In genomic region chrX:154327026-154327820, GRCh38 we compare ENCODE assay signal across 12 cellular contexts. TPM values are rescaled to one million over a fixed set of nuclear protein-coding genes. Genes with fewer than 3 reads are reported as not detected.
DNase-seq lines count a peak whose midpoint lies in the region; ATAC-seq, FAIRE-seq and TF ChIP-seq lines count a peak whose summit lies in the region.
"Had no signal": no experiment of that assay in that cellular context is flagged by ENCODE, and none has a peak within 500 bp of the region (broad histone marks: within the 10 kb centered on the region; RNA-seq: fewer than 3 reads in every experiment).

No MANE protein-coding gene starts in this region.

- no peak for TF ChIP-seq POLR2A in testis (IDR thresholded peaks at IDR 0.05)

- TF ChIP-seq CTCF in bronchial epithelial cell (IDR thresholded peaks at IDR 0.05; ENCODE audit: insufficient read depth, low read length, severe bottlenecking) (no peak), parathyroid adenoma (IDR thresholded peaks at IDR 0.05) (no peak), testis (IDR thresholded peaks at IDR 0.05) (no peak)

- 36% methylated on average over 10 to 11 of the region's 11 CpGs for WGBS in testis, 2 donors

- H3K79me2 ChIP-seq in parathyroid adenoma, result no peaks in the 10 kb centered on the region

- peak overlapping the region; percentile 30 for H2AFZ ChIP-seq in parathyroid adenoma

- no peak overlapping the region for H3K4me3 ChIP-seq in bronchial epithelial cell (ENCODE audit: low read depth, low read length)
- H3K4me3 ChIP-seq in parathyroid adenoma (ENCODE audit: low read depth, low read length), result no peak overlapping the region
- H3K4me3 ChIP-seq in testis, result no peak overlapping the region

- H3K9me3 ChIP-seq in parathyroid adenoma (ENCODE audit: control insufficient read depth, low read length), result no peaks in the 10 kb centered on the region
- no peaks in the 10 kb centered on the region for H3K9me3 ChIP-seq in testis

- H3K36me3 ChIP-seq in bronchial epithelial cell (ENCODE audit: control insufficient read depth, insufficient read depth, low read length), result no peaks in the 10 kb centered on the region
- no peaks in the 10 kb centered on the region for H3K36me3 ChIP-seq in parathyroid adenoma (ENCODE audit: control insufficient read depth, insufficient read depth, low read length)
- no peaks in the 10 kb centered on the region for H3K36me3 ChIP-seq in testis (ENCODE audit: low read depth, missing control alignments)

- no peak overlapping the region for H3K9ac ChIP-seq in parathyroid adenoma

- intact Hi-C loops in testis (cut with DNase I; ENCODE audit: low total_unique reads), result no loop called here

- no peak overlapping the region for H3K4me2 ChIP-seq in parathyroid adenoma (ENCODE audit: low read length)

- peaks cover 4% of the 10 kb centered on the region for H3K4me1 ChIP-seq in parathyroid adenoma
- H3K4me1 ChIP-seq in testis, result no peaks in the 10 kb centered on the region

- ATAC-seq in HG03469 (IDR thresholded peaks at IDR 0.05; ENCODE audit: unreplicated experiment) (no peak), GM21423 (IDR thresholded peaks at IDR 0.05; ENCODE audit: unreplicated experiment) (no peak)
- ATAC-seq: esophagus mucosa had no signal

- FAIRE-seq in bronchial epithelial cell (lab: Jason Lieb, UNC) (peak; percentile 40), HTR-8/SVneo (lab: Jason Lieb, UNC) (no peak)

- H3K27ac ChIP-seq in parathyroid adenoma (no peak overlapping the region), testis (no peak overlapping the region)

- peak; percentile 74 for DNase-seq in EH (ENCODE audit: low read depth)
- DNase-seq in T-helper 1 cell, result peak in 3 of 5 donors; percentile 22 to 57 (median 39)
- no peak for DNase-seq in bronchial epithelial cell (ENCODE audit: low read depth)
- DNase-seq in HTR-8/SVneo (ENCODE audit: insufficient read length, low spot score), result no peak
- no peak for DNase-seq in testis
- DNase-seq: NCI-H1417 treated with DMSO at 0.1 percent for 48 hours; stimulated activated CD4-positive, alpha-beta T cell treated with anti-CD3 and anti-CD28 coated beads, Interleukin-1b, Interleukin-23, amount 100 ng/mL, for 48 hours had no signal

- peaks cover 16% of the 10 kb centered on the region for H3K27me3 ChIP-seq in bronchial epithelial cell (ENCODE audit: control insufficient read depth, insufficient read depth, low read length)
- no peaks in the 10 kb centered on the region for H3K27me3 ChIP-seq in parathyroid adenoma (ENCODE audit: control insufficient read depth, insufficient read depth, low read length)
- no peaks in the 10 kb centered on the region for H3K27me3 ChIP-seq in testis

RNA-seq across cellular contexts. Expression of gene TKTL1, which starts 31.6 kb away (rescaled TPM):
- total RNA-seq in bronchial epithelial cell (not detected in 2 replicates), testis (100 to 1,000 TPM; 224 to 268 TPM)
- polyA plus RNA-seq in testis (ENCODE audit: insufficient read depth, low read depth, low replicate concordance), result 233 TPM
- total RNA-seq: esophagus mucosa, lung microvascular endothelial cell had no signal

RNA-seq across cellular contexts. Expression of gene TEX28, which starts 32.3 kb away (rescaled TPM):
- total RNA-seq in bronchial epithelial cell (not detected in 2 replicates), testis (1 to 10 TPM; 4.2 to 6.4 TPM)
- 9.0 TPM for polyA plus RNA-seq in testis (ENCODE audit: insufficient read depth, low read depth, low replicate concordance)
- total RNA-seq: esophagus mucosa, lung microvascular endothelial cell had no signal

RNA-seq across cellular contexts. Expression of gene FLNA, which starts 47.2 kb away (rescaled TPM):
- total RNA-seq in bronchial epithelial cell, result 676 and 858 TPM in 2 replicates
- 100 to 1,000 TPM; 400 to 532 TPM for total RNA-seq in testis
- polyA plus RNA-seq in testis (ENCODE audit: insufficient read depth, low read depth, low replicate concordance), result 474 TPM

RNA-seq across cellular contexts. Expression of gene EMD, which starts 51.9 kb away (rescaled TPM):
- total RNA-seq in bronchial epithelial cell, result 16.1 and 27.3 TPM in 2 replicates
- total RNA-seq in testis, result 10 to 100 TPM; 65.6 to 69.6 TPM
- 74.2 TPM for polyA plus RNA-seq in testis (ENCODE audit: insufficient read depth, low read depth, low replicate concordance)

Comparison
In these comparisons a context has a peak if more than half of its experiments do, and no peak if none do; other contexts are left out.
1. DNase-seq: peak in EH (single experiment) and T-helper 1 cell (3 of 5); none in bronchial epithelial cell (single experiment), HTR-8/SVneo (single experiment) and testis (single experiment).
2. RNA of gene TKTL1, which starts 31.6 kb away (total RNA-seq): 224 to 268 TPM in testis; not detected in bronchial epithelial cell; every median in the first group is over 100 times any median in the second.